27 cellular contexts compared by ENCODE assay signal in the genomic region with DNA sequence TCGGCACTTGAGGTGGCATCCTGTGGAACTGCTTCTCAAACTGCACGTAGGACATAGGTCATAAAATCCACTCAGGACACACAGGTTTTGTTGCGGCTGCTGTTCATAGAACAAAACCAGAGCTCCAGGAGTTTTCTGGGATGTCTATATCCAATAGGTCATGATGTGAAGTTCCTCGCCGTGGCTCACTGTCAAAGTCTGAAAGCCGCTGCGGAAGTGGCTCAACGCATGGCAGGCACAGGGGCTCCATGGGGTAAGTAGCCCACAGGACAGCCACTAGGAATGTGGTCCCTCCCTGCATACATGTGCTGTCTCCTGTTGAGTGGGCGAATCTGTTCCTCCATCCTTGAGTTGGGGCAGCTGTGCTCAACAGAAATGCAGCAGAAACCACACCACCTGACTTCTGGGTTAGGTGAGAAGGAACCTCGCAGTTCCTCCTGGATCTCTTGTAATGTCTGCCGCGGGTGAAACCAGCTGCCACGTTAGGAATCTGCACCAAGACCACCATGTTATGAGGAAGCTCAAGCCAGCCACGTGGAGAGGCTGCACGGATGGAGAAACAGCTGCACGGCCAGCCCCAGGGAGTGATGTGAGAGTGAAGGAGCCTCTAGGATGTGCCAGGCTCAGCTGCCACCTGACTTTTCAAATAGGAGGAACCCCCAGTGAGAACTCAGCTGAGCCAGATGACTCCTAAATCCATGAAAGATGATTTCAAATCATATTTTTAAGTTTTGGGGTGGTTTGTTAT.
"Had no signal": no experiment of that assay in that cellular context is flagged by ENCODE, and none has a peak within 500 bp of the region (broad histone marks: within the 10 kb centered on the region; RNA-seq: fewer than 3 reads in every experiment).

No MANE protein-coding gene starts in this region.

- H3K36me3 ChIP-seq: esophagus squamous epithelium, neural progenitor cell, thoracic aorta, vagina had no signal

- H3K27ac ChIP-seq: epithelial cell of prostate, neural progenitor cell, thoracic aorta, vagina had no signal

- H3K36me3 Mint-ChIP-seq: activated naive CD4-positive, alpha-beta T cell treated with anti-CD3 and anti-CD28 coated beads, Interleukin-2, amount 10 ng/mL, durations not matched to agents 7 days and 5 days; natural killer cell; neural progenitor cell; type B pancreatic cell had no signal

- H3K9ac ChIP-seq: neural progenitor cell had no signal

- H3K4me3 ChIP-seq: esophagus squamous epithelium, neural progenitor cell, thoracic aorta, vagina had no signal

- H3K9me3 ChIP-seq: esophagus squamous epithelium, thoracic aorta, vagina had no signal

- FAIRE-seq: endometrium, frontal cortex, TTC549 had no signal

- H3K4me1 Mint-ChIP-seq: activated naive CD4-positive, alpha-beta T cell treated with anti-CD3 and anti-CD28 coated beads, Interleukin-2, amount 10 ng/mL, durations not matched to agents 7 days and 5 days had no signal

- H3K9me3 Mint-ChIP-seq: activated naive CD4-positive, alpha-beta T cell treated with anti-CD3 and anti-CD28 coated beads, Interleukin-2, amount 10 ng/mL, durations not matched to agents 7 days and 5 days; natural killer cell; neural progenitor cell; T-helper 1 cell treated with Interleukin-12 subunit alpha and Interleukin-12 subunit beta and Interleukin-4 antibody, amounts not matched to agents 30 μg/mL and 1 μg/mL, for 36 hours; type B pancreatic cell had no signal

- H3K4me1 ChIP-seq: neural progenitor cell, vagina had no signal

- ATAC-seq: natural killer cell; right cardiac atrium; stimulated activated naive CD8-positive, alpha-beta T cell treated with anti-CD3 and anti-CD28 coated beads, Interleukin-15, Interleukin-2, amounts not matched to agents 100 U/mL and 50 U/mL, for 24 hours had no signal

- H3K4me3 Mint-ChIP-seq: activated naive CD4-positive, alpha-beta T cell treated with anti-CD3 and anti-CD28 coated beads, Interleukin-2, amount 10 ng/mL, durations not matched to agents 7 days and 5 days; natural killer cell; neural progenitor cell; T-helper 1 cell treated with Interleukin-12 subunit alpha and Interleukin-12 subunit beta and Interleukin-4 antibody, amounts not matched to agents 30 μg/mL and 1 μg/mL, for 36 hours; type B pancreatic cell had no signal

- DNase-seq: activated CD4-positive, alpha-beta T cell treated with anti-CD3 and anti-CD28 coated beads for 48 hours; activated CD4-positive, alpha-beta T cell treated with anti-CD3 and anti-CD28 coated beads, Interleukin-2, amount 50 U/mL, for 48 hours; activated CD8-positive, alpha-beta memory T cell treated with anti-CD3 and anti-CD28 coated beads, Interleukin-2, amount 50 U/mL, for 4 hours; activated gamma-delta T cell; activated naive CD4-positive, alpha-beta T cell treated with anti-CD3 and anti-CD28 coated beads, Interleukin-2, amount 10 ng/mL, durations not matched to agents 7 days and 5 days; activated T-cell treated with anti-CD3 and anti-CD28 coated beads, Interleukin-2, amount 50 U/mL, for 1 hour; amniotic stem cell; central memory CD4-positive, alpha-beta T cell; effector CD8-positive, alpha-beta T cell; esophagus squamous epithelium; hippocampal formation; mesenchymal stem cell; natural killer cell; right cardiac atrium; stimulated activated CD4-positive, alpha-beta T cell treated with anti-CD3 and anti-CD28 coated beads, Interleukin-2, amount 100 ng/mL, for 48 hours; stimulated activated naive CD8-positive, alpha-beta T cell treated with anti-CD3 and anti-CD28 coated beads, Interleukin-15, Interleukin-2, amounts not matched to agents 100 U/mL and 50 U/mL, for 24 hours; SW 1271; T-helper 9 cell had no signal

- H3K27me3 Mint-ChIP-seq: activated naive CD4-positive, alpha-beta T cell treated with anti-CD3 and anti-CD28 coated beads, Interleukin-2, amount 10 ng/mL, durations not matched to agents 7 days and 5 days had no signal
